Comparison of ENCODE assay signal across 8 cellular contexts in genomic region chrX:128052303-128052702, GRCh38. TPM values are rescaled to one million over a fixed set of nuclear protein-coding genes. Genes with fewer than 3 reads are reported as not detected.
"Had no signal": no experiment of that assay in that cellular context is flagged by ENCODE, and none has a peak within 500 bp of the region (broad histone marks: within the 10 kb centered on the region; RNA-seq: fewer than 3 reads in every experiment).

Gene ACTRT1, minus strand, starts transcription at chrX:128052403. Its CDS starts 197 bp downstream, at chrX:128052206.

- H3K27me3 Mint-ChIP-seq: IgD-negative memory B cell had no signal

- H3K27ac Mint-ChIP-seq: IgD-negative memory B cell had no signal

- ATAC-seq: HepG2, K562 had no signal

- DNase-seq: IMR-90, KBM-7, KG1 had no signal

- H3K36me3 Mint-ChIP-seq: IgD-negative memory B cell had no signal

- H3K4me3 Mint-ChIP-seq: IgD-negative memory B cell had no signal

RNA-seq across cellular contexts. Expression of gene ACTRT1, which starts in this region (rescaled TPM):
- total RNA-seq: HepG2, HT-29, HT1080, IMR-90, K562 had no signal
